1 cellular context compared by ENCODE assay signal in genomic region chr6:43276180-43277082, GRCh38.
TF ChIP-seq lines count a peak whose summit lies in the region.

No MANE protein-coding gene starts in this region.

TF ChIP-seq in HepG2, 621 proteins besides CTCF, POLR2A, EP300 and RAD21 (continued from another document and continues in another):
- no peak for TF ChIP-seq PRDM4 (CRISPR knock-in tag; IDR thresholded peaks at IDR 0.05; ENCODE audit: borderline replicate concordance)
- peak; percentile 87 for TF ChIP-seq HDAC1 (CRISPR knock-in tag; IDR thresholded peaks at IDR 0.05)
- 0 out of 2 replicates have a peak, but pooled peaks have one; percentile 19 for TF ChIP-seq DZIP1 (CRISPR knock-in tag; IDR thresholded peaks at IDR 0.05)
- TF ChIP-seq NR3C1 (CRISPR knock-in tag; IDR thresholded peaks at IDR 0.05) = no peak
- TF ChIP-seq ZHX2 (IDR thresholded peaks at IDR 0.05; ENCODE audit: low read depth) = peak; percentile 7; the same call in 1 of the 2 replicates
- TF ChIP-seq ZHX2 (CRISPR knock-in tag; IDR thresholded peaks at IDR 0.05; ENCODE audit: borderline replicate concordance) = no peak
- peak; percentile 83 for TF ChIP-seq RARA (CRISPR knock-in tag; IDR thresholded peaks at IDR 0.05)
- TF ChIP-seq ZFP1 (CRISPR knock-in tag; IDR thresholded peaks at IDR 0.05) = 0 out of 2 replicates have a peak, but pooled peaks have one; percentile 26
- no peak for TF ChIP-seq LCORL (IDR thresholded peaks at IDR 0.05)
- TF ChIP-seq LCORL (CRISPR knock-in tag; IDR thresholded peaks at IDR 0.05) = peak; percentile 93
- TF ChIP-seq AGO2 (optimal IDR thresholded peaks at IDR 0.05; ENCODE audit: low read depth, low read length) = peak; percentile 99
- peak; percentile 66; the same call in 1 of the 2 replicates for TF ChIP-seq ZKSCAN8 (CRISPR knock-in tag; IDR thresholded peaks at IDR 0.05; ENCODE audit: borderline replicate concordance)
- no peak for TF ChIP-seq ZNF292 (CRISPR knock-in tag; IDR thresholded peaks at IDR 0.05; ENCODE audit: borderline replicate concordance, low read depth)
- TF ChIP-seq ZZZ3 (CRISPR knock-in tag; IDR thresholded peaks at IDR 0.05; ENCODE audit: borderline replicate concordance) = peak; percentile 86; the same call in 1 of the 2 replicates
- TF ChIP-seq ZNF614 (CRISPR knock-in tag; IDR thresholded peaks at IDR 0.05; ENCODE audit: borderline replicate concordance) = peak; percentile 77; the same call in 1 of the 2 replicates
- TF ChIP-seq SNAPC5 (CRISPR knock-in tag; IDR thresholded peaks at IDR 0.05; ENCODE audit: borderline replicate concordance) = 0 out of 2 replicates have a peak, but pooled peaks have one; percentile 22
- peak; percentile 45; the same call in 1 of the 2 replicates for TF ChIP-seq UBTF (CRISPR knock-in tag; IDR thresholded peaks at IDR 0.05)
- no peak for TF ChIP-seq NFYC (CRISPR knock-in tag; IDR thresholded peaks at IDR 0.05)
- peak; percentile 90 for TF ChIP-seq GATAD2A (CRISPR knock-in tag; IDR thresholded peaks at IDR 0.05)
- TF ChIP-seq ZNF138 (CRISPR knock-in tag; IDR thresholded peaks at IDR 0.05; ENCODE audit: low read depth) = 0 out of 2 replicates have a peak, but pooled peaks have one; percentile 24
- TF ChIP-seq ZC3H13 (CRISPR knock-in tag; IDR thresholded peaks at IDR 0.05) = no peak
- no peak for TF ChIP-seq FLYWCH1 (CRISPR knock-in tag; IDR thresholded peaks at IDR 0.05)
- no peak for TF ChIP-seq THAP7 (CRISPR knock-in tag; IDR thresholded peaks at IDR 0.05)
- TF ChIP-seq ZBTB34 (CRISPR knock-in tag; IDR thresholded peaks at IDR 0.05) = peak; percentile 48; the same call in 1 of the 2 replicates
- TF ChIP-seq ZGPAT (CRISPR knock-in tag; IDR thresholded peaks at IDR 0.05) = peak; percentile 80
- peak; percentile 60; the same call in 1 of the 2 replicates for TF ChIP-seq CREM (IDR thresholded peaks at IDR 0.05)
- TF ChIP-seq CREM (CRISPR knock-in tag; IDR thresholded peaks at IDR 0.05) = no peak
- TF ChIP-seq ELF3 (CRISPR knock-in tag; IDR thresholded peaks at IDR 0.05) = peak; percentile 99
- no peak for TF ChIP-seq TERF1 (CRISPR knock-in tag; IDR thresholded peaks at IDR 0.05)
- peak; percentile 87; the same call in 1 of the 2 replicates for TF ChIP-seq ZNF451 (CRISPR knock-in tag; IDR thresholded peaks at IDR 0.05)
- TF ChIP-seq NR0B2 (CRISPR knock-in tag; IDR thresholded peaks at IDR 0.05) = 0 out of 2 replicates have a peak, but pooled peaks have one; percentile 17
- TF ChIP-seq ZNF232 (CRISPR knock-in tag; IDR thresholded peaks at IDR 0.05; ENCODE audit: borderline replicate concordance) = no peak
- TF ChIP-seq MIXL1 (CRISPR knock-in tag; IDR thresholded peaks at IDR 0.05) = peak; percentile 91
- TF ChIP-seq ZNF513 (CRISPR knock-in tag; conservative IDR thresholded peaks at IDR 0.05) = no peak
- TF ChIP-seq ZNF772 (CRISPR knock-in tag; IDR thresholded peaks at IDR 0.05) = peak; percentile 42; the same call in 1 of the 2 replicates
- peak; percentile 78 for TF ChIP-seq RBM22 (optimal IDR thresholded peaks at IDR 0.05; ENCODE audit: low read length)
- TF ChIP-seq GTF3A (CRISPR knock-in tag; conservative IDR thresholded peaks at IDR 0.05) = 0 out of 2 replicates have a peak, but pooled peaks have one; percentile 79
- no peak; the same call in 1 of the 2 replicates for TF ChIP-seq NR2F6 (IDR thresholded peaks at IDR 0.05)
- TF ChIP-seq NR2F6 (CRISPR knock-in tag; IDR thresholded peaks at IDR 0.05) = peak; percentile 76
- TF ChIP-seq HDAC2 (CRISPR knock-in tag; IDR thresholded peaks at IDR 0.05) = peak; percentile 84
